26 cellular contexts compared by ENCODE assay signal in the genomic region with DNA sequence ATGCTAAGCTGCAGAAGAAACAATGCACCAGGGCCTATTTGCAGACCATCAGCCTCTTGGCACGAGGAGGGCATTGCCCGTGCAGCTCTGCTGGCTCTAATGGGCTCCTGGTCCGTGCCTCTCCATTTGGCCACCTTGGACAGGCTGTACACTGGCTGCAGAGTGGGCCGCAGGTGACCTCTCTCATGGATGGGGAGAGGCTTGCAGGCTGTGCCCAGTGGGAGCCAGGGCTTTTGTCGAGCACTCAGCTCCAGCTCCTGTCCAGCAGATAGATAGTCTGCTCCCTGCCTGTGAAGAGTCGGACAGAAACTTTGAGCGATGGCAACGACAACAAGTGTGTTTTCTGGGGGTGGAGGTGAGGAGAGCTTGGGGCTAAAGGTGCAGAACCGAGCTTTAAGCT.
DNase-seq lines count a peak whose midpoint lies in the region; ATAC-seq and TF ChIP-seq lines count a peak whose summit lies in the region.
"Had no signal": no experiment of that assay in that cellular context is flagged by ENCODE, and none has a peak within 500 bp of the region (broad histone marks: within the 10 kb centered on the region; RNA-seq: fewer than 3 reads in every experiment).

No MANE protein-coding gene starts in this region.

- no peaks in the 10 kb centered on the region for H3K36me3 ChIP-seq in aorta (ENCODE audit: control insufficient read depth in 1 of 2, insufficient read depth in 2 of 2, low read length in 1 of 2)
- H3K36me3 ChIP-seq: BE2C, HAP-1, prostate gland, thyroid gland had no signal

- no peaks in the 10 kb centered on the region for H3K27me3 Mint-ChIP-seq in stimulated activated naive CD8-positive, alpha-beta T cell treated with anti-CD3 and anti-CD28 coated beads, Interleukin-15, Interleukin-2, amounts not matched to agents 100 ng/mL and 50 ng/mL, for 24 hours
- no peaks in the 10 kb centered on the region for H3K27me3 Mint-ChIP-seq in osteocyte (ENCODE audit: unreplicated experiment)
- H3K27me3 Mint-ChIP-seq: activated CD4-positive, alpha-beta memory T cell treated with anti-CD3 and anti-CD28 coated beads for 36 hours; activated naive CD4-positive, alpha-beta T cell treated with anti-CD3 and anti-CD28 coated beads, Interleukin-2, amount 10 ng/mL, durations not matched to agents 7 days and 5 days had no signal

- H3K36me3 Mint-ChIP-seq in stimulated activated naive CD8-positive, alpha-beta T cell treated with anti-CD3 and anti-CD28 coated beads, Interleukin-15, Interleukin-2, amounts not matched to agents 100 ng/mL and 50 ng/mL, for 24 hours (ENCODE audit: low read depth), result peaks cover 38% of the 10 kb centered on the region
- H3K36me3 Mint-ChIP-seq in osteocyte (ENCODE audit: unreplicated experiment), result peaks cover 7% of the 10 kb centered on the region

- H3K9me3 Mint-ChIP-seq in stimulated activated naive CD8-positive, alpha-beta T cell treated with anti-CD3 and anti-CD28 coated beads, Interleukin-15, Interleukin-2, amounts not matched to agents 100 ng/mL and 50 ng/mL, for 24 hours, result no peaks in the 10 kb centered on the region
- no peaks in the 10 kb centered on the region for H3K9me3 Mint-ChIP-seq in osteocyte (ENCODE audit: unreplicated experiment)
- H3K9me3 Mint-ChIP-seq: activated CD4-positive, alpha-beta memory T cell treated with anti-CD3 and anti-CD28 coated beads for 36 hours; activated naive CD4-positive, alpha-beta T cell treated with anti-CD3 and anti-CD28 coated beads, Interleukin-2, amount 10 ng/mL, durations not matched to agents 7 days and 5 days; activated T-helper 1 cell treated with anti-CD3 and anti-CD28 coated beads, Interleukin-12 subunit alpha, Interleukin-12 subunit beta, Interleukin-2, Interleukin-4 antibody, amounts not matched to agents 30 ng/mL and 10 ng/mL and 1 ng/mL, durations not matched to agents 14 hours and 24 hours and 36 hours had no signal

- intact Hi-C loops in dorsolateral prefrontal cortex (cut with DNase I) (no loop called here), aorta (cut with DNase I) (no loop called here)

- peak overlapping the region; percentile 33 for H3K27ac Mint-ChIP-seq in stimulated activated naive CD8-positive, alpha-beta T cell treated with anti-CD3 and anti-CD28 coated beads, Interleukin-15, Interleukin-2, amounts not matched to agents 100 ng/mL and 50 ng/mL, for 24 hours
- peak overlapping the region; percentile 10 for H3K27ac Mint-ChIP-seq in osteocyte (ENCODE audit: unreplicated experiment)
- H3K27ac Mint-ChIP-seq: activated CD4-positive, alpha-beta memory T cell treated with anti-CD3 and anti-CD28 coated beads for 36 hours; activated T-helper 1 cell treated with anti-CD3 and anti-CD28 coated beads, Interleukin-12 subunit alpha, Interleukin-12 subunit beta, Interleukin-2, Interleukin-4 antibody, amounts not matched to agents 30 ng/mL and 10 ng/mL and 1 ng/mL, durations not matched to agents 14 hours and 24 hours and 36 hours had no signal

- no peak for TF ChIP-seq CTCF in dorsolateral prefrontal cortex (IDR thresholded peaks at IDR 0.05 in 54 of 56, conservative IDR thresholded peaks at IDR 0.05 in 2 of 56; ENCODE audit: low read depth in 1 of 56, partially characterized antibody in 56 of 56)
- TF ChIP-seq CTCF in osteocyte (IDR thresholded peaks at IDR 0.05), result no peak

- no peak for DNase-seq in stimulated activated naive CD8-positive, alpha-beta T cell treated with anti-CD3 and anti-CD28 coated beads, Interleukin-15, Interleukin-2, amounts not matched to agents 100 U/mL and 50 U/mL, for 24 hours
- DNase-seq in dorsolateral prefrontal cortex, result no peak
- DNase-seq in osteocyte (ENCODE audit: extremely low spot score, unreplicated experiment), result no peak
- no peak for DNase-seq in aorta
- DNase-seq in NCI-H1105 (lab: John Stamatoyannopoulos, UW), result no peak
- DNase-seq in NK-92 treated with Interleukin-12 subunit alpha and Interleukin-12 subunit beta, amount 100 ng/mL, for 24 hours (lab: John Stamatoyannopoulos, UW), result no peak
- DNase-seq: activated CD4-positive, alpha-beta memory T cell treated with anti-CD3 and anti-CD28 coated beads for 36 hours; activated CD8-positive, alpha-beta memory T cell treated with anti-CD3 and anti-CD28 coated beads, Interleukin-2, amount 50 U/mL, for 48 hours; activated naive CD4-positive, alpha-beta T cell treated with anti-CD3 and anti-CD28 coated beads, Interleukin-2, amount 10 ng/mL, durations not matched to agents 7 days and 5 days; BE2C; DMS53; KG1; NCI-H2029; NCI-H526 treated with DMSO at 0.1 percent for 48 hours; PC-9; SHP77; stimulated activated naive CD4-positive, alpha-beta T cell had no signal

- peak overlapping the region in 58 of 59 donors; percentile 7 to 93 (median 82) for H3K27ac ChIP-seq in dorsolateral prefrontal cortex
- no peak overlapping the region for H3K27ac ChIP-seq in aorta (ENCODE audit: low read depth in 1 of 2, low read length in 2 of 2)
- H3K27ac ChIP-seq: coronary artery, left lung, PC-9, prostate gland had no signal

- no peaks in the 10 kb centered on the region for H3K9me3 ChIP-seq in aorta (ENCODE audit: control insufficient read depth, low read length)
- H3K9me3 ChIP-seq: BE2C, HAP-1, left lung, prostate gland, thyroid gland had no signal

- H3K27me3 ChIP-seq in dorsolateral prefrontal cortex, result no peaks in the 10 kb centered on the region
- H3K27me3 ChIP-seq in aorta (ENCODE audit: control insufficient read depth in 1 of 2, insufficient read depth in 2 of 2, low read length in 1 of 2), result no peaks in the 10 kb centered on the region
- H3K27me3 ChIP-seq: BE2C, left lung, thyroid gland had no signal

- no peaks in the 10 kb centered on the region for H3K4me1 ChIP-seq in aorta (ENCODE audit: control insufficient read depth in 1 of 2, insufficient read depth in 2 of 2, low read length in 2 of 2)
- H3K4me1 ChIP-seq: BE2C, HAP-1, left lung, prostate gland had no signal

- WGBS in aorta, 2 donors, result 88 to 91% methylated on average over 9 of the region's 9 CpGs

- H3K4me3 ChIP-seq in dorsolateral prefrontal cortex (peak overlapping the region in 1 of 59 donors; percentile 10), aorta (ENCODE audit: low read length in 2 of 2) (no peak overlapping the region)
- H3K4me3 ChIP-seq: coronary artery, HAP-1, left lung, PC-9, prostate gland, thyroid gland had no signal

- no peak for ATAC-seq in stimulated activated naive CD8-positive, alpha-beta T cell treated with anti-CD3 and anti-CD28 coated beads, Interleukin-15, Interleukin-2, amounts not matched to agents 100 U/mL and 50 U/mL, for 24 hours
- peak; percentile 56 for ATAC-seq in aorta (ENCODE audit: low FRiP score)
- ATAC-seq in HG03520 (IDR thresholded peaks at IDR 0.05; ENCODE audit: unreplicated experiment), result no peak
- ATAC-seq: activated CD4-positive, CD25-positive, alpha-beta regulatory T cell treated with anti-CD3 and anti-CD28 coated beads, Interleukin-2, amount 50 U/mL, for 24 hours had no signal

- H3K4me1 Mint-ChIP-seq in stimulated activated naive CD8-positive, alpha-beta T cell treated with anti-CD3 and anti-CD28 coated beads, Interleukin-15, Interleukin-2, amounts not matched to agents 100 ng/mL and 50 ng/mL, for 24 hours (ENCODE audit: low read depth), result peaks cover 36% of the 10 kb centered on the region
- peaks cover 30% of the 10 kb centered on the region for H3K4me1 Mint-ChIP-seq in osteocyte (ENCODE audit: unreplicated experiment)

- H3K4me3 Mint-ChIP-seq in stimulated activated naive CD8-positive, alpha-beta T cell treated with anti-CD3 and anti-CD28 coated beads, Interleukin-15, Interleukin-2, amounts not matched to agents 100 ng/mL and 50 ng/mL, for 24 hours, result no peak overlapping the region
- no peak overlapping the region for H3K4me3 Mint-ChIP-seq in osteocyte (ENCODE audit: unreplicated experiment)
- H3K4me3 Mint-ChIP-seq: activated CD4-positive, alpha-beta memory T cell treated with anti-CD3 and anti-CD28 coated beads for 36 hours; activated naive CD4-positive, alpha-beta T cell treated with anti-CD3 and anti-CD28 coated beads, Interleukin-2, amount 10 ng/mL, durations not matched to agents 7 days and 5 days; activated T-helper 1 cell treated with anti-CD3 and anti-CD28 coated beads, Interleukin-12 subunit alpha, Interleukin-12 subunit beta, Interleukin-2, Interleukin-4 antibody, amounts not matched to agents 30 ng/mL and 10 ng/mL and 1 ng/mL, durations not matched to agents 14 hours and 24 hours and 36 hours had no signal

Comparison
In these comparisons a context has a peak if more than half of its experiments do, and no peak if none do; other contexts are left out.
1. H3K27ac ChIP-seq: peak in dorsolateral prefrontal cortex (58 of 59); none in aorta (0 of 2).